ENCODE assay signal across 1 cellular context in the genomic region with DNA sequence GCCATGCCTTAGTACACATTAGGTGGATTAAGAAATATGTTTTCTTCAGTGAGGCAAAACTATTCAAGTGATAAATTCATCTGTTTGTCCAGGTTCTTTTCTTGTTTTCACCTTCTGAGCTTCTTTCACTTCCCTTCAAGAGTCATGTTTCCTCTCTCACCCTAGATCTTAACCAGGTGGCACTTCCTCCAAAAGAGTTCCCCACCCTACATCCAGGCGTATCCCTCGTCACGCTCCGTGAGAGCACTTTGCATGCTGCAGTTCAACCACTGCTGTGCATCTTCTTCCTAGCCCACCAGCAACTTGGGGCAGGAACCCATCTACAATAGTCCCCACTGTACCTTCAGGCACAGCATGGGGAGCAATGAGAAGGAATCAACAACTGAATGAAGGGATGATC.
TF ChIP-seq lines count a peak whose summit lies in the region.

No MANE protein-coding gene starts in this region.

TF ChIP-seq in H1, 55 proteins besides CTCF, POLR2A, EP300 and RAD21:
- TF ChIP-seq NANOG (IDR thresholded peaks at IDR 0.05; ENCODE audit: insufficient read depth, low read depth, low read length, poor library complexity, severe bottlenecking) = no peak
- TF ChIP-seq TAF7 (optimal IDR thresholded peaks at IDR 0.05; ENCODE audit: borderline replicate concordance, low read depth, low read length) = no peak
- TF ChIP-seq CBX8 (IDR thresholded peaks at IDR 0.05; ENCODE audit: borderline replicate concordance, low read depth, low read length) = no peak
- TF ChIP-seq CEBPB (IDR thresholded peaks at IDR 0.05; ENCODE audit: low read depth, low read length) = no peak
- TF ChIP-seq SIN3A (conservative IDR thresholded peaks at IDR 0.05 in 1 of 2, IDR thresholded peaks at IDR 0.05 in 1 of 2; ENCODE audit: low read depth in 1 of 2, low read length in 2 of 2) = no peak
- no peak for TF ChIP-seq GABPA (IDR thresholded peaks at IDR 0.05; ENCODE audit: borderline replicate concordance, insufficient read depth, low read length)
- no peak for TF ChIP-seq CBX5 (IDR thresholded peaks at IDR 0.05; ENCODE audit: low read depth, low read length)
- no peak for TF ChIP-seq ZNF274 (IDR thresholded peaks at IDR 0.05; ENCODE audit: borderline replicate concordance, extremely low read depth, low read length)
- no peak for TF ChIP-seq TBP (IDR thresholded peaks at IDR 0.05; ENCODE audit: low read depth, low read length)
- no peak for TF ChIP-seq FOSL1 (IDR thresholded peaks at IDR 0.05; ENCODE audit: insufficient read depth, low read depth, low read length)
- no peak for TF ChIP-seq PHF8 (conservative IDR thresholded peaks at IDR 0.05; ENCODE audit: low read depth, low read length)
- TF ChIP-seq NRF1 (IDR thresholded peaks at IDR 0.05; ENCODE audit: low read depth, low read length) = no peak
- TF ChIP-seq JUND (IDR thresholded peaks at IDR 0.05; ENCODE audit: low read length) = no peak
- TF ChIP-seq SP4 (IDR thresholded peaks at IDR 0.05; ENCODE audit: low read length) = no peak
- TF ChIP-seq ASH2L (IDR thresholded peaks at IDR 0.05; ENCODE audit: low read length) = no peak
- no peak for TF ChIP-seq KDM5A (IDR thresholded peaks at IDR 0.05; ENCODE audit: low read length)
- TF ChIP-seq SIRT6 (IDR thresholded peaks at IDR 0.05; ENCODE audit: low read length) = no peak
- no peak for TF ChIP-seq HDAC6 (IDR thresholded peaks at IDR 0.05; ENCODE audit: low read depth, low read length)
TF ChIP-seq in H1: peak in this region for 0.
